ENCODE assay signal across 10 cellular contexts in the genomic region with DNA sequence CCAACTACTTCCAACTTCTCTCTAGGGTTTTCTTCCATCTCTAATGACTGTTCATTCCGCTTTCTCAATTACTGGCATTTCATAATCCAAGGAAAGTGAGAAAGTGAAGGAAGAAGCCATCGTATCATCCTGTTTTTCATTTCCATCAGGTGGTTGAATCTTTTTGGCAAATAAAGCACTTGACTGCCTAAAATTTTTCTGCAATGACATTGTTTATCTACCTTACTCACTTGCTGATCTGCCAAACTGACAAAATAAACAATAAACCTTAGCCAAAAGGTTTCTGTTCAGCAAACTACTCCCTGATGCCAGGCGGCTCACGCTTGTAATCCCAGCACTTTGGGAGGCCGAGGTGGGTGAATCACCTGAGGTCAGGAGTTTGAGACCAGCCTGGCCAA. TPM values are rescaled to one million over a fixed set of nuclear protein-coding genes. Genes with fewer than 3 reads are reported as not detected.
DNase-seq lines count a peak whose midpoint lies in the region; ATAC-seq and TF ChIP-seq lines count a peak whose summit lies in the region.
"Had no signal": no experiment of that assay in that cellular context is flagged by ENCODE, and none has a peak within 500 bp of the region (broad histone marks: within the 10 kb centered on the region; RNA-seq: fewer than 3 reads in every experiment).

No MANE protein-coding gene starts in this region.

- no peak for ATAC-seq in stimulated activated memory B cell treated with anti-CD40 and anti-IgM and Interleukin-4, amounts not matched to agents 10 μg/mL and 1 μg/mL and 100 μg/mL, for 72 hours
- ATAC-seq in GM18870 (IDR thresholded peaks at IDR 0.05; ENCODE audit: unreplicated experiment) = no peak

- CTCF ChIA-PET in OCI-LY7 (lab: Charles Lee; ENCODE audit: unreplicated experiment) = no interaction called here

- peaks cover 5% of the 10 kb centered on the region for H3K9me3 Mint-ChIP-seq in activated CD4-positive, alpha-beta T cell treated with anti-CD3 and anti-CD28 coated beads, Interleukin-2, amount 10 ng/mL, durations not matched to agents 24 days and 14 days
- H3K9me3 Mint-ChIP-seq in stimulated activated memory B cell treated with anti-CD40 and anti-IgM and Interleukin-4, amounts not matched to agents 10 μg/mL and 1 μg/mL and 100 μg/mL, for 72 hours = no peaks in the 10 kb centered on the region

- H3K9me3 ChIP-seq in OCI-LY7 (ENCODE audit: low read length) = no peaks in the 10 kb centered on the region

- H3K9me2 ChIP-seq in OCI-LY7 (ENCODE audit: insufficient read depth, low read length) = no peaks in the 10 kb centered on the region

- H3K27me3 Mint-ChIP-seq in activated CD4-positive, alpha-beta T cell treated with anti-CD3 and anti-CD28 coated beads, Interleukin-2, amount 10 ng/mL, durations not matched to agents 24 days and 14 days = no peaks in the 10 kb centered on the region
- H3K27me3 Mint-ChIP-seq in stimulated activated memory B cell treated with anti-CD40 and anti-IgM and Interleukin-4, amounts not matched to agents 10 μg/mL and 1 μg/mL and 100 μg/mL, for 72 hours = no peaks in the 10 kb centered on the region

- H3K4me1 ChIP-seq in OCI-LY7 (ENCODE audit: insufficient read depth, low read length, poor library complexity, severe bottlenecking) = peaks cover 99% of the 10 kb centered on the region

- DNase-seq in activated CD4-positive, alpha-beta T cell treated with anti-CD3 and anti-CD28 coated beads, Interleukin-2, amount 10 ng/mL, durations not matched to agents 24 days and 14 days = no peak
- DNase-seq in activated CD4-positive, alpha-beta T cell treated with anti-CD3 and anti-CD28 coated beads for 48 hours = no peak
- DNase-seq in OCI-LY7 (ENCODE audit: low spot score) (no peak), epithelial cell of esophagus (ENCODE audit: low read depth) (peak; percentile 74), NCI-H128 (lab: John Stamatoyannopoulos, UW; ENCODE audit: unreplicated experiment) (no peak), NCI-H2227 (lab: John Stamatoyannopoulos, UW; ENCODE audit: unreplicated experiment) (no peak)
- DNase-seq: NCI-H1105; stimulated activated CD4-positive, alpha-beta T cell treated with anti-CD3 and anti-CD28 coated beads, Interleukin-1b, Interleukin-23, amount 100 ng/mL, for 48 hours had no signal

- peaks cover 73% of the 10 kb centered on the region for H3K36me3 Mint-ChIP-seq in activated CD4-positive, alpha-beta T cell treated with anti-CD3 and anti-CD28 coated beads, Interleukin-2, amount 10 ng/mL, durations not matched to agents 24 days and 14 days (ENCODE audit: low read depth)
- peaks cover 40% of the 10 kb centered on the region for H3K36me3 Mint-ChIP-seq in stimulated activated memory B cell treated with anti-CD40 and anti-IgM and Interleukin-4, amounts not matched to agents 10 μg/mL and 1 μg/mL and 100 μg/mL, for 72 hours

- POLR2A ChIA-PET in OCI-LY7 (lab: Charles Lee) = interaction anchor here (0.7 to 1.1 kb wide), 4 partner anchors 8 to 25 kb away, joined by 3 to 4 read pairs (median 4); no protein-coding TSS in a partner anchor

- peaks cover 29% of the 10 kb centered on the region for H3K36me3 ChIP-seq in OCI-LY7 (ENCODE audit: insufficient read depth, low read length)

- TF ChIP-seq CTCF in OCI-LY7 (conservative IDR thresholded peaks at IDR 0.05; ENCODE audit: low read length) (no peak), epithelial cell of esophagus (IDR thresholded peaks at IDR 0.05; ENCODE audit: insufficient read depth, low read depth, low read length, missing control alignments) (no peak)

- H3K27ac Mint-ChIP-seq in activated CD4-positive, alpha-beta T cell treated with anti-CD3 and anti-CD28 coated beads, Interleukin-2, amount 10 ng/mL, durations not matched to agents 24 days and 14 days = peak overlapping the region; percentile 79
- peak overlapping the region; percentile 100 for H3K27ac Mint-ChIP-seq in stimulated activated memory B cell treated with anti-CD40 and anti-IgM and Interleukin-4, amounts not matched to agents 10 μg/mL and 1 μg/mL and 100 μg/mL, for 72 hours

- H3K4me3 ChIP-seq in OCI-LY7 (ENCODE audit: low read depth, low read length, poor library complexity, severe bottlenecking) = no peak overlapping the region
- no peak overlapping the region for H3K4me3 ChIP-seq in epithelial cell of esophagus (ENCODE audit: low read length)

- no peak overlapping the region for H3K4me3 Mint-ChIP-seq in activated CD4-positive, alpha-beta T cell treated with anti-CD3 and anti-CD28 coated beads, Interleukin-2, amount 10 ng/mL, durations not matched to agents 24 days and 14 days
- peak overlapping the region; percentile 80 for H3K4me3 Mint-ChIP-seq in stimulated activated memory B cell treated with anti-CD40 and anti-IgM and Interleukin-4, amounts not matched to agents 10 μg/mL and 1 μg/mL and 100 μg/mL, for 72 hours

- no TSS peak for BruUV-seq in OCI-LY7 (replicated peaks; lab: Mats Ljungman, UMichigan)

- H2AFZ ChIP-seq in OCI-LY7 (ENCODE audit: low read length) = no peak overlapping the region

- peaks cover 78% of the 10 kb centered on the region for H3K4me1 Mint-ChIP-seq in activated CD4-positive, alpha-beta T cell treated with anti-CD3 and anti-CD28 coated beads, Interleukin-2, amount 10 ng/mL, durations not matched to agents 24 days and 14 days
- H3K4me1 Mint-ChIP-seq in stimulated activated memory B cell treated with anti-CD40 and anti-IgM and Interleukin-4, amounts not matched to agents 10 μg/mL and 1 μg/mL and 100 μg/mL, for 72 hours = peaks cover 97% of the 10 kb centered on the region

- peak overlapping the region; percentile 70 for H3K27ac ChIP-seq in OCI-LY7 (ENCODE audit: low read depth, low read length, poor library complexity, severe bottlenecking)

- H4K20me1 ChIP-seq in OCI-LY7 (ENCODE audit: insufficient read depth, low read length) = peaks cover 38% of the 10 kb centered on the region

- intact Hi-C loops in activated CD4-positive, alpha-beta T cell treated with anti-CD3 and anti-CD28 coated beads, Interleukin-2, amount 10 ng/mL, durations not matched to agents 24 days and 14 days (cut with micrococcal nuclease) = loop anchor here (1.0 kb wide), 1 partner anchor 8 kb away; no protein-coding TSS in a partner anchor
- intact Hi-C loops in OCI-LY7 (cut with micrococcal nuclease; ENCODE audit: unreplicated experiment) = no loop called here

- H3K4me2 ChIP-seq in OCI-LY7 (ENCODE audit: low read length) = peak overlapping the region; percentile 30

- H3K79me2 ChIP-seq in OCI-LY7 (ENCODE audit: insufficient read depth, low read depth, low read length) = peaks cover 100% of the 10 kb centered on the region

RNA-seq across cellular contexts. Expression of a gene that starts 18.4 kb away (rescaled TPM):
- total RNA-seq in activated CD4-positive, alpha-beta T cell treated with anti-CD3 and anti-CD28 coated beads, Interleukin-2, amount 10 ng/mL, durations not matched to agents 24 days and 14 days = 245 TPM in 2 replicates
- total RNA-seq in OCI-LY7 (2014; rRNA removed; shearing (Covaris generic)) = 93.3 and 117 TPM in 2 replicates
- 164 and 168 TPM in 2 replicates for total RNA-seq in OCI-LY7 (2022)

RNA-seq across cellular contexts. Expression of a gene that starts 29.1 kb away (rescaled TPM):
- total RNA-seq in activated CD4-positive, alpha-beta T cell treated with anti-CD3 and anti-CD28 coated beads, Interleukin-2, amount 10 ng/mL, durations not matched to agents 24 days and 14 days = 19.2 and 23.6 TPM in 2 replicates
- total RNA-seq in OCI-LY7 (2014; rRNA removed; shearing (Covaris generic)) = 8.7 and 10.4 TPM in 2 replicates
- total RNA-seq in OCI-LY7 (2022) = 24.3 and 28.8 TPM in 2 replicates
